Comparison of ENCODE assay signal across 28 cellular contexts in genomic region chr1:44225761-44226160, GRCh38.
"Had no signal": no experiment of that assay in that cellular context is flagged by ENCODE, and none has a peak within 500 bp of the region (broad histone marks: within the 10 kb centered on the region; RNA-seq: fewer than 3 reads in every experiment).

No MANE protein-coding gene starts in this region.

- H3K4me1 ChIP-seq: parathyroid adenoma, prostate gland, right atrium auricular region, stomach, testis, tibial artery had no signal

- H3K79me2 ChIP-seq: parathyroid adenoma had no signal

- H3K4me1 Mint-ChIP-seq: mesothelial cell of epicardium, neural crest cell had no signal

- H3K36me3 ChIP-seq: prostate gland had no signal

- ATAC-seq: effector memory CD8-positive, alpha-beta T cell; left lobe of liver; mucosa of descending colon; natural killer cell treated with Interleukin-12 subunit alpha and Interleukin-12 subunit beta and Interleukin-15 and Interleukin-18, amount 100 ng/mL, for 72 hours; sciatic nerve; stimulated activated effector memory CD8-positive, alpha-beta T cell treated with anti-CD3 and anti-CD28 coated beads, Interleukin-12 subunit alpha, Interleukin-12 subunit beta, amount 100 ng/mL, for 72 hours had no signal

- H3K36me3 Mint-ChIP-seq: naive B cell; natural killer cell treated with Interleukin-12 subunit alpha and Interleukin-12 subunit beta and Interleukin-15 and Interleukin-18, amount 100 ng/mL, for 72 hours had no signal

- H3K27me3 Mint-ChIP-seq: effector memory CD8-positive, alpha-beta T cell; naive B cell; natural killer cell treated with Interleukin-12 subunit alpha and Interleukin-12 subunit beta and Interleukin-15 and Interleukin-18, amount 100 ng/mL, for 72 hours; type B pancreatic cell had no signal

- FAIRE-seq: endometrium, frontal cortex, kidney had no signal

- H3K4me2 ChIP-seq: smooth muscle cell had no signal

- H3K4me3 Mint-ChIP-seq: effector memory CD8-positive, alpha-beta T cell; mesothelial cell of epicardium; naive B cell; natural killer cell treated with Interleukin-12 subunit alpha and Interleukin-12 subunit beta and Interleukin-15 and Interleukin-18, amount 100 ng/mL, for 72 hours; neural crest cell; stimulated activated effector memory CD8-positive, alpha-beta T cell treated with anti-CD3 and anti-CD28 coated beads, Interleukin-12 subunit alpha, Interleukin-12 subunit beta, amount 100 ng/mL, for 72 hours; type B pancreatic cell had no signal

- H3K27ac ChIP-seq: parathyroid adenoma, prostate gland, right atrium auricular region, stomach, testis, tibial artery had no signal

- H3K27ac Mint-ChIP-seq: effector memory CD8-positive, alpha-beta T cell; mesothelial cell of epicardium; natural killer cell treated with Interleukin-12 subunit alpha and Interleukin-12 subunit beta and Interleukin-15 and Interleukin-18, amount 100 ng/mL, for 72 hours; stimulated activated effector memory CD8-positive, alpha-beta T cell treated with anti-CD3 and anti-CD28 coated beads, Interleukin-12 subunit alpha, Interleukin-12 subunit beta, amount 100 ng/mL, for 72 hours; type B pancreatic cell had no signal

- H2AFZ ChIP-seq: parathyroid adenoma had no signal

- DNase-seq: dermis blood vessel endothelial cell; effector memory CD8-positive, alpha-beta T cell; kidney; mesenchymal stem cell; mucosa of descending colon; naive B cell; stimulated activated CD4-positive, alpha-beta T cell treated with anti-CD3 and anti-CD28 coated beads, Interleukin-2, amount 100 ng/mL, for 24 hours; stimulated activated CD4-positive, alpha-beta T cell treated with anti-CD3 and anti-CD28 coated beads, Interleukin-4, amount 100 ng/mL, for 24 hours; stimulated activated naive CD4-positive, alpha-beta T cell treated with Interleukin-2 at 50 U/mL for 16 hours; stomach; substantia nigra; testis; tibial artery had no signal

- H3K9ac ChIP-seq: parathyroid adenoma had no signal

- H3K9me3 Mint-ChIP-seq: effector memory CD8-positive, alpha-beta T cell; naive B cell; natural killer cell treated with Interleukin-12 subunit alpha and Interleukin-12 subunit beta and Interleukin-15 and Interleukin-18, amount 100 ng/mL, for 72 hours; stimulated activated effector memory CD8-positive, alpha-beta T cell treated with anti-CD3 and anti-CD28 coated beads, Interleukin-12 subunit alpha, Interleukin-12 subunit beta, amount 100 ng/mL, for 72 hours; type B pancreatic cell had no signal

- H3K9me3 ChIP-seq: mucosa of descending colon, prostate gland, right atrium auricular region, stomach, testis, tibial artery had no signal

- H3K4me3 ChIP-seq: coronary artery, lung, mucosa of descending colon, prostate gland, right atrium auricular region, smooth muscle cell, stomach, testis, tibial artery had no signal

- H3K27me3 ChIP-seq: right atrium auricular region, stomach, testis, tibial artery had no signal
